In the genomic region with DNA sequence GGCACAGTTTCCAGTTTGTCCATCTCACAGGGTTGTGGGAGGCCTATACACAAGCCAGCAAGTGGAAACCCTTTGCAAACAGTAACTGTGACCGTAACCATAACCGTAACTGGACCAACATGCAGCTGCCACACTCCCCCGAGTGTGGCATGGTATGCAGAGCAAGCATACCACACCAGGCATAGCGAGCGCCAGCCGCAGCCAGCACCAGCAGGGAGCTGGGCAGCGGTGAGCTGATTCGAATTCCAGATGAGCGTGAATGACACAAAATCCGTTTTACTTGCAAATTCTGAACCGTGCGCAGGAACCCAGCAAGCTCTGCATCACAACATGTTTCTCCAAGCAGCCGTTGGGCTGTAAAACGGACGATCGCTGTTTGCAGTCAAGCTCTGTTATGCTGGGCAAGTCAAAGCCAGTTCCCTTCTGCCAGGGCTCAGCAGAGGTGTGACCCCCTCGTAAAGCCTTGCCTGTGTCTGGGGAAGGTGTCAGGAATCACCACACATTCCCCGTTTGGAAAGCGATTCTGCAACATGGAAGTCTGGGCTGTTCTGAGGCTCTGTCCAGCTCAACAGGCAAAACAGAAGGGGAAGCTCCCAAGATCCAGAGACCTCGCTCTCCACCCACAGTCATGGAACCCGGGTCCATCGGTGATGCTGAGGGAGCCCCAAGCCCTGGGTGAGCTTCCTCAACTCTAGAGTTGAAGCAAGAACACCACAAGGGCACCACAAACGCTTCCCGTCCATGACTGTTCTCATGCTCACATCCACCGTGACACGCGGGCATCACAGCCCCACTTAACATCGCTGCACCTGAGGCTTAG, we compare ENCODE assay signal across 18 cellular contexts.
A peak's percentile ranks its signal among the peaks of the same experiment; 100 is the strongest.
DNase-seq lines count a peak whose midpoint lies in the region; ATAC-seq and TF ChIP-seq lines count a peak whose summit lies in the region.
"Had no signal": no experiment of that assay in that cellular context is flagged by ENCODE, and none has a peak within 500 bp of the region (broad histone marks: within the 10 kb centered on the region; RNA-seq: fewer than 3 reads in every experiment).

No MANE protein-coding gene starts in this region.

- TF ChIP-seq CTCF in right atrium auricular region (IDR thresholded peaks at IDR 0.05) (no peak), omental fat pad (IDR thresholded peaks at IDR 0.05) (no peak)

- H3K36me3 ChIP-seq in right atrium auricular region, result no peaks in the 10 kb centered on the region
- H3K36me3 ChIP-seq: HAP-1 had no signal

- H3K27me3 ChIP-seq in right atrium auricular region, result no peaks in the 10 kb centered on the region

- ATAC-seq in Right ventricle myocardium superior (ENCODE audit: poor library complexity) (no peak), omental fat pad (ENCODE audit: low FRiP score) (no peak)
- ATAC-seq: PC-3 had no signal

- no peaks in the 10 kb centered on the region for H3K9me3 ChIP-seq in right atrium auricular region
- H3K9me3 ChIP-seq: HAP-1 had no signal

- no peak overlapping the region for H3K27ac ChIP-seq in right atrium auricular region
- H3K27ac ChIP-seq: GM23248 had no signal

- DNase-seq in Right ventricle myocardium superior, result peak; percentile 6
- DNase-seq in right atrium auricular region (ENCODE audit: low spot score), result no peak
- DNase-seq in islet precursor cell, result peak; percentile 38
- DNase-seq in omental fat pad (ENCODE audit: low spot score), result peak; percentile 8
- no peak for DNase-seq in stimulated activated naive CD4-positive, alpha-beta T cell (lab: John Stamatoyannopoulos, UW)
- DNase-seq in activated CD4-positive, alpha-beta T cell treated with anti-CD3 and anti-CD28 coated beads, Interleukin-2, amount 50 U/mL, for 48 hours, result no peak
- no peak for DNase-seq in NCI-H1436 treated with DMSO at 0.1 percent for 48 hours (lab: John Stamatoyannopoulos, UW)
- no peak for DNase-seq in cerebellum (ENCODE audit: low spot score)
- DNase-seq: CD4-positive, alpha-beta memory T cell; DMS153; KBM-7; NCI-H1105; NCI-H1694; NCI-H2227 treated with DMSO at 0.1 percent for 48 hours; NCI-H510A treated with DMSO at 0.1 percent for 48 hours had no signal

- no peaks in the 10 kb centered on the region for H3K4me1 ChIP-seq in right atrium auricular region
- H3K4me1 ChIP-seq: HAP-1 had no signal

- intact Hi-C loops in Right ventricle myocardium superior (cut with DNase I), result no loop called here

- H3K4me3 ChIP-seq in right atrium auricular region, result no peak overlapping the region
- H3K4me3 ChIP-seq: GM23248, HAP-1 had no signal

Comparison
In these comparisons a context has a peak if more than half of its experiments do, and no peak if none do; other contexts are left out.
1. DNase-seq: peak in Right ventricle myocardium superior (single experiment), islet precursor cell (single experiment) and omental fat pad (single experiment); none in right atrium auricular region (single experiment), stimulated activated naive CD4-positive, alpha-beta T cell (0 of 6), activated CD4-positive, alpha-beta T cell treated with anti-CD3 and anti-CD28 coated beads, Interleukin-2, amount 50 U/mL, for 48 hours (0 of 2), NCI-H1436 treated with DMSO at 0.1 percent for 48 hours (single experiment) and cerebellum (single experiment).